In genomic region chr6:142692942-142693341, GRCh38 we compare ENCODE assay signal across 8 cellular contexts.
DNase-seq lines count a peak whose midpoint lies in the region; ATAC-seq and TF ChIP-seq lines count a peak whose summit lies in the region.

No MANE protein-coding gene starts in this region.

- peak; percentile 43 to 73 (median 58) for DNase-seq in CD4-positive, alpha-beta T cell
- peak; percentile 42 for DNase-seq in SHP77 treated with DMSO at 0.1 percent for 48 hours (lab: John Stamatoyannopoulos, UW)
- peak; percentile 69 for DNase-seq in activated naive CD4-positive, alpha-beta T cell treated with Interleukin-2 at 50 U/mL for 16 hours
- peak; percentile 79 for DNase-seq in glomerular visceral epithelial cell (ENCODE audit: extremely low spot score)
- peak; percentile 60 to 82 for DNase-seq in trophoblast cell
- DNase-seq in type B pancreatic cell (ENCODE audit: extremely low spot score, unreplicated experiment): peak; percentile 73

- H3K4me3 ChIP-seq in trophoblast cell (ENCODE audit: low read depth, low read length): no peak overlapping the region

- H4K12ac ChIP-seq in trophoblast cell (ENCODE audit: low read depth, low read length): no peak overlapping the region

- no peak overlapping the region for H2BK5ac ChIP-seq in trophoblast cell (ENCODE audit: low read depth, low read length, poor library complexity)

- peak; percentile 96 for TF ChIP-seq RAD21 in Ishikawa (IDR thresholded peaks at IDR 0.05; ENCODE audit: low read depth)

- H3K14ac ChIP-seq in trophoblast cell (ENCODE audit: low read length): no peak overlapping the region

- no peak overlapping the region for H2BK12ac ChIP-seq in trophoblast cell (ENCODE audit: low read length)

- H3K9ac ChIP-seq in trophoblast cell (ENCODE audit: low read length): no peak overlapping the region

- H3K27me3 Mint-ChIP-seq in CD4-positive, alpha-beta T cell: no peaks in the 10 kb centered on the region
- peaks cover 8% of the 10 kb centered on the region for H3K27me3 Mint-ChIP-seq in type B pancreatic cell

- no peaks in the 10 kb centered on the region for H3K79me2 ChIP-seq in trophoblast cell (ENCODE audit: control insufficient read depth, insufficient read depth, low read length, poor library complexity)

- no peak overlapping the region for H3K4me3 Mint-ChIP-seq in CD4-positive, alpha-beta T cell
- peak overlapping the region; percentile 69 for H3K4me3 Mint-ChIP-seq in type B pancreatic cell

- CTCF ChIA-PET in CD4-positive, alpha-beta T cell (lab: Charles Lee): interaction anchor here (0.7 to 3.1 kb wide), 8 partner anchors 11 to 734 kb away, joined by 3 to 20 read pairs (median 4); no protein-coding TSS in a partner anchor

- H2AFZ ChIP-seq in trophoblast cell (ENCODE audit: insufficient read depth, low read length, poor library complexity): no peak overlapping the region

- ATAC-seq in CD4-positive, alpha-beta T cell (ENCODE audit: poor library complexity): peak; percentile 89
- ATAC-seq in GM19395 (IDR thresholded peaks at IDR 0.05; ENCODE audit: unreplicated experiment): peak; percentile 81

- H3K4me1 ChIP-seq in trophoblast cell (ENCODE audit: control insufficient read depth in 1 of 2, insufficient read depth in 2 of 2, low read length in 2 of 2): peaks cover 0 to 2% of the 10 kb centered on the region in 2 experiments

- peak; percentile 96 for TF ChIP-seq CTCF in CD4-positive, alpha-beta T cell (IDR thresholded peaks at IDR 0.05)
- peak; percentile 94 for TF ChIP-seq CTCF in type B pancreatic cell (conservative IDR thresholded peaks at IDR 0.05)

- H3K9me3 ChIP-seq in CD4-positive, alpha-beta T cell (ENCODE audit: control insufficient read depth, low read length): no peaks in the 10 kb centered on the region
- H3K9me3 ChIP-seq in trophoblast cell (ENCODE audit: insufficient read depth, low read depth, low read length): no peaks in the 10 kb centered on the region

- 80% methylated on average over 1 of the region's 11 CpGs for WGBS in trophoblast cell (ENCODE audit: extremely low coverage, insufficient coverage, insufficient read length)

- no peaks in the 10 kb centered on the region for H3K79me1 ChIP-seq in trophoblast cell (ENCODE audit: low read length)

- no peak overlapping the region for H3K23ac ChIP-seq in trophoblast cell (ENCODE audit: low read length)

- no peak overlapping the region for H3K27ac Mint-ChIP-seq in CD4-positive, alpha-beta T cell
- H3K27ac Mint-ChIP-seq in type B pancreatic cell: peak overlapping the region; percentile 21

- intact Hi-C loops in CD4-positive, alpha-beta T cell (cut with DNase I, micrococcal nuclease): loop anchor here (1.0 to 10.0 kb wide), 13 partner anchors 126 to 1322 kb away; partner anchors contain the start of gene HIVEP2 (in 1 of the 2)

- H2AK5ac ChIP-seq in trophoblast cell (ENCODE audit: low read length): no peak overlapping the region

- no peak overlapping the region for H3K27ac ChIP-seq in CD4-positive, alpha-beta T cell (ENCODE audit: low read depth, low read length)
- no peak overlapping the region for H3K27ac ChIP-seq in trophoblast cell (ENCODE audit: low read depth, low read length)

- H3K18ac ChIP-seq in trophoblast cell (ENCODE audit: low read length): no peak overlapping the region

- TF ChIP-seq EP300 in Ishikawa (IDR thresholded peaks at IDR 0.05; ENCODE audit: borderline replicate concordance): no peak

- H3K4me1 Mint-ChIP-seq in CD4-positive, alpha-beta T cell (ENCODE audit: low read depth): peaks cover 21% of the 10 kb centered on the region
- H3K4me1 Mint-ChIP-seq in type B pancreatic cell (ENCODE audit: unreplicated experiment): peaks cover 10% of the 10 kb centered on the region

- H3K36me3 Mint-ChIP-seq in CD4-positive, alpha-beta T cell (ENCODE audit: low read depth): no peaks in the 10 kb centered on the region
- H3K36me3 Mint-ChIP-seq in type B pancreatic cell: no peaks in the 10 kb centered on the region

- no peaks in the 10 kb centered on the region for H3K9me3 Mint-ChIP-seq in CD4-positive, alpha-beta T cell
- no peaks in the 10 kb centered on the region for H3K9me3 Mint-ChIP-seq in type B pancreatic cell

- POLR2A ChIA-PET in CD4-positive, alpha-beta T cell (lab: Charles Lee): interaction anchor here (0.7 to 1.7 kb wide), 4 partner anchors 165 to 733 kb away, joined by 3 to 4 read pairs (median 4); no protein-coding TSS in a partner anchor

- H3K4ac ChIP-seq in trophoblast cell (ENCODE audit: low read depth, low read length): no peak overlapping the region

- no peaks in the 10 kb centered on the region for H3K36me3 ChIP-seq in trophoblast cell (ENCODE audit: control insufficient read depth in 1 of 2, insufficient read depth in 2 of 2, low read length in 2 of 2)

- peak overlapping the region; percentile 50 for H3K4me2 ChIP-seq in trophoblast cell (ENCODE audit: low read length)

- no peak overlapping the region for H4K8ac ChIP-seq in trophoblast cell (ENCODE audit: low read depth, low read length)

- H3K27me3 ChIP-seq in CD4-positive, alpha-beta T cell (ENCODE audit: control insufficient read depth, insufficient read depth, low read length): no peaks in the 10 kb centered on the region
- no peaks in the 10 kb centered on the region for H3K27me3 ChIP-seq in trophoblast cell (ENCODE audit: insufficient read depth, low read length)

- H2BK120ac ChIP-seq in trophoblast cell (ENCODE audit: insufficient read depth, low read length, poor library complexity): no peak overlapping the region

- H4K91ac ChIP-seq in trophoblast cell (ENCODE audit: low read depth, low read length): no peak overlapping the region

TF ChIP-seq in Ishikawa, 13 proteins besides CTCF, POLR2A, EP300 and RAD21:
- TF ChIP-seq YY1 (IDR thresholded peaks at IDR 0.05; ENCODE audit: low read depth) (no peak), NFIC (IDR thresholded peaks at IDR 0.05) (no peak), TAF1 (IDR thresholded peaks at IDR 0.05; ENCODE audit: low read depth) (no peak), CREB1 (IDR thresholded peaks at IDR 0.05; ENCODE audit: low read depth) (no peak), ZBTB7A (IDR thresholded peaks at IDR 0.05; ENCODE audit: low read depth) (no peak), TCF12 (IDR thresholded peaks at IDR 0.05; ENCODE audit: low read depth) (no peak), USF1 (IDR thresholded peaks at IDR 0.05) (no peak), REST (IDR thresholded peaks at IDR 0.05; ENCODE audit: low read depth) (no peak), FOXM1 (IDR thresholded peaks at IDR 0.05; ENCODE audit: borderline replicate concordance, low read depth) (no peak), TEAD4 (IDR thresholded peaks at IDR 0.05) (no peak), CEBPB (IDR thresholded peaks at IDR 0.05) (no peak), EGR1 (IDR thresholded peaks at IDR 0.05) (no peak), MAX (IDR thresholded peaks at IDR 0.05) (no peak)
